Comparison of ENCODE assay signal across 14 cellular contexts in the genomic region with DNA sequence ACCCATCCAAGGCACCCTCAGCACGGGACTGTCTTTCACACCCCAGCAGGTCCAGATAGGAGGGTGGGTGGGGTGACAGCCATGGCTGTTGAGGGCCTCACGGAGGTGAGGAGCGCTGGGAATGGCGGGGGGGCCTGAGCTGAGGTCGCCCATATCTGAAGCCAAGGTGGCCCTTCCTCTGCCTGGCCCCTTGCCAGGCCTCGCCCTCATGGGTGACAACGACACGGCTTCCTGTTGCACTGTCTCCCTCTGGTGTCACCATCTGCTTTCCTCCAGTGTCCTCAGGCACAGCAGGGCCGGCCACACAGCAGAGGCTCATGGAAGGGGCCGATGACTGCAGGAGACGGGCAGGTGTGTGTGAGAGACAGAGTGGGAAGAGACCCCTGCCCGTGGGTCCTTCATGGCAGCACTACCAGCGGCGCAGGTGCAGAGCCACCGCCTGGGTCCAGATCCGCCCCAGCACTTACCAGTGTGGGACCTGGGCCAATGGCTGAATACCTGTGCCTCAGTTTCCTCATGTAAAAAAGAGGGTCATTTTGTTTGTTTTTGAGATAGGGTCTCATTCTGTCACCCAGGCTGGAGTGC. TPM values are rescaled to one million over a fixed set of nuclear protein-coding genes. Genes with fewer than 3 reads are reported as not detected.
DNase-seq lines count a peak whose midpoint lies in the region; TF ChIP-seq lines count a peak whose summit lies in the region.
"Had no signal": no experiment of that assay in that cellular context is flagged by ENCODE, and none has a peak within 500 bp of the region (broad histone marks: within the 10 kb centered on the region; RNA-seq: fewer than 3 reads in every experiment).

No MANE protein-coding gene starts in this region.

- no peaks in the 10 kb centered on the region for H3K9me3 Mint-ChIP-seq in activated T-helper 1 cell treated with anti-CD3 and anti-CD28 coated beads, Interleukin-12 subunit alpha, Interleukin-12 subunit beta, Interleukin-2, Interleukin-4 antibody, amounts not matched to agents 30 ng/mL and 10 ng/mL and 1 ng/mL, durations not matched to agents 14 hours and 24 hours and 36 hours
- H3K9me3 Mint-ChIP-seq: activated naive CD8-positive, alpha-beta T cell treated with anti-CD3 and anti-CD28 coated beads for 36 hours; CD8-positive, alpha-beta memory T cell had no signal

- peaks cover 4% of the 10 kb centered on the region for H3K36me3 Mint-ChIP-seq in activated T-helper 1 cell treated with anti-CD3 and anti-CD28 coated beads, Interleukin-12 subunit alpha, Interleukin-12 subunit beta, Interleukin-2, Interleukin-4 antibody, amounts not matched to agents 30 ng/mL and 10 ng/mL and 1 ng/mL, durations not matched to agents 14 hours and 24 hours and 36 hours (ENCODE audit: low read depth)

- no peak overlapping the region for H3K4me3 ChIP-seq in WERI-Rb-1 (ENCODE audit: low read depth, low read length)
- H3K4me3 ChIP-seq: lung, SJCRH30 had no signal

- no peaks in the 10 kb centered on the region; the same call in 1 of the 2 replicates for H3K36me3 ChIP-seq in WERI-Rb-1
- H3K36me3 ChIP-seq: SJCRH30 had no signal

- DNase-seq in NCI-H748 (lab: John Stamatoyannopoulos, UW; ENCODE audit: unreplicated experiment): peak; percentile 52
- no peak for DNase-seq in NCI-H748 treated with DMSO at 0.1 percent for 48 hours (lab: John Stamatoyannopoulos, UW)
- peak; percentile 85 for DNase-seq in COR-L47 (lab: John Stamatoyannopoulos, UW)
- peak; percentile 64 for DNase-seq in NCI-H510A treated with DMSO at 0.1 percent for 48 hours (lab: John Stamatoyannopoulos, UW)
- DNase-seq in WERI-Rb-1: peak; percentile 60
- no peak for DNase-seq in activated T-cell treated with anti-CD3 and anti-CD28 coated beads, Interleukin-2, amount 50 U/mL, for 1 hour
- DNase-seq in NCI-H345 treated with DMSO at 0.1 percent for 48 hours (lab: John Stamatoyannopoulos, UW; ENCODE audit: unreplicated experiment): no peak
- DNase-seq in activated T-helper 1 cell treated with anti-CD3 and anti-CD28 coated beads, Interleukin-12 subunit alpha, Interleukin-12 subunit beta, Interleukin-2, Interleukin-4 antibody, amounts not matched to agents 30 ng/mL and 10 ng/mL and 1 ng/mL, durations not matched to agents 14 hours and 24 hours and 36 hours (ENCODE audit: low spot score): no peak
- DNase-seq: activated naive CD8-positive, alpha-beta T cell treated with anti-CD3 and anti-CD28 coated beads for 36 hours; CD8-positive, alpha-beta memory T cell; SJCRH30; substantia nigra had no signal

- H3K27ac ChIP-seq in WERI-Rb-1: peak overlapping the region; percentile 12; the same call in 1 of the 2 replicates
- H3K27ac ChIP-seq: parathyroid adenoma, SJCRH30 had no signal

- H3K27me3 Mint-ChIP-seq in activated T-helper 1 cell treated with anti-CD3 and anti-CD28 coated beads, Interleukin-12 subunit alpha, Interleukin-12 subunit beta, Interleukin-2, Interleukin-4 antibody, amounts not matched to agents 30 ng/mL and 10 ng/mL and 1 ng/mL, durations not matched to agents 14 hours and 24 hours and 36 hours (ENCODE audit: insufficient read depth): no peaks in the 10 kb centered on the region
- H3K27me3 Mint-ChIP-seq: activated naive CD8-positive, alpha-beta T cell treated with anti-CD3 and anti-CD28 coated beads for 36 hours; CD8-positive, alpha-beta memory T cell had no signal

- H3K4me3 Mint-ChIP-seq in activated T-helper 1 cell treated with anti-CD3 and anti-CD28 coated beads, Interleukin-12 subunit alpha, Interleukin-12 subunit beta, Interleukin-2, Interleukin-4 antibody, amounts not matched to agents 30 ng/mL and 10 ng/mL and 1 ng/mL, durations not matched to agents 14 hours and 24 hours and 36 hours: no peak overlapping the region
- H3K4me3 Mint-ChIP-seq: activated naive CD8-positive, alpha-beta T cell treated with anti-CD3 and anti-CD28 coated beads for 36 hours had no signal

- TF ChIP-seq CTCF in WERI-Rb-1 (IDR thresholded peaks at IDR 0.05; ENCODE audit: low read depth, low read length): peak; percentile 30

- intact Hi-C loops in activated T-helper 1 cell treated with anti-CD3 and anti-CD28 coated beads, Interleukin-12 subunit alpha, Interleukin-12 subunit beta, Interleukin-2, Interleukin-4 antibody, amounts not matched to agents 30 ng/mL and 10 ng/mL and 1 ng/mL, durations not matched to agents 14 hours and 24 hours and 36 hours (cut with micrococcal nuclease): no loop called here

- no peaks in the 10 kb centered on the region for H3K9me3 ChIP-seq in WERI-Rb-1 (ENCODE audit: severe bottlenecking)
- H3K9me3 ChIP-seq: SJCRH30 had no signal

- peaks cover 36% of the 10 kb centered on the region for H3K4me1 Mint-ChIP-seq in activated T-helper 1 cell treated with anti-CD3 and anti-CD28 coated beads, Interleukin-12 subunit alpha, Interleukin-12 subunit beta, Interleukin-2, Interleukin-4 antibody, amounts not matched to agents 30 ng/mL and 10 ng/mL and 1 ng/mL, durations not matched to agents 14 hours and 24 hours and 36 hours (ENCODE audit: low read depth)

- H3K27me3 ChIP-seq in WERI-Rb-1 (ENCODE audit: insufficient read depth, low read depth, severe bottlenecking): no peaks in the 10 kb centered on the region
- H3K27me3 ChIP-seq: SJCRH30 had no signal

- no peak overlapping the region for H3K27ac Mint-ChIP-seq in activated T-helper 1 cell treated with anti-CD3 and anti-CD28 coated beads, Interleukin-12 subunit alpha, Interleukin-12 subunit beta, Interleukin-2, Interleukin-4 antibody, amounts not matched to agents 30 ng/mL and 10 ng/mL and 1 ng/mL, durations not matched to agents 14 hours and 24 hours and 36 hours
- H3K27ac Mint-ChIP-seq: activated naive CD8-positive, alpha-beta T cell treated with anti-CD3 and anti-CD28 coated beads for 36 hours had no signal

RNA-seq across cellular contexts. Expression of gene NKPD1, which starts 8.1 kb away (rescaled TPM):
- 0.16 and 0.20 TPM in 2 replicates for total RNA-seq in activated T-helper 1 cell treated with anti-CD3 and anti-CD28 coated beads, Interleukin-12 subunit alpha, Interleukin-12 subunit beta, Interleukin-2, Interleukin-4 antibody, amounts not matched to agents 30 ng/mL and 10 ng/mL and 1 ng/mL, durations not matched to agents 14 hours and 24 hours and 36 hours
- total RNA-seq: SJCRH30 had no signal

RNA-seq across cellular contexts. Expression of gene TRAPPC6A, which starts 9.2 kb away (rescaled TPM):
- total RNA-seq in activated T-helper 1 cell treated with anti-CD3 and anti-CD28 coated beads, Interleukin-12 subunit alpha, Interleukin-12 subunit beta, Interleukin-2, Interleukin-4 antibody, amounts not matched to agents 30 ng/mL and 10 ng/mL and 1 ng/mL, durations not matched to agents 14 hours and 24 hours and 36 hours: 18.4 and 22.8 TPM in 2 replicates

RNA-seq across cellular contexts. Expression of gene BLOC1S3, which starts 9.7 kb away (rescaled TPM):
- total RNA-seq in activated T-helper 1 cell treated with anti-CD3 and anti-CD28 coated beads, Interleukin-12 subunit alpha, Interleukin-12 subunit beta, Interleukin-2, Interleukin-4 antibody, amounts not matched to agents 30 ng/mL and 10 ng/mL and 1 ng/mL, durations not matched to agents 14 hours and 24 hours and 36 hours: 10.4 and 10.5 TPM in 2 replicates

Comparison
In these comparisons a context has a peak if more than half of its experiments do, and no peak if none do; other contexts are left out.
1. DNase-seq: peak in NCI-H748 (single experiment), COR-L47 (single experiment), NCI-H510A treated with DMSO at 0.1 percent for 48 hours (single experiment) and WERI-Rb-1 (single experiment); none in NCI-H748 treated with DMSO at 0.1 percent for 48 hours (single experiment), activated T-cell treated with anti-CD3 and anti-CD28 coated beads, Interleukin-2, amount 50 U/mL, for 1 hour (single experiment), NCI-H345 treated with DMSO at 0.1 percent for 48 hours (single experiment) and activated T-helper 1 cell treated with anti-CD3 and anti-CD28 coated beads, Interleukin-12 subunit alpha, Interleukin-12 subunit beta, Interleukin-2, Interleukin-4 antibody, amounts not matched to agents 30 ng/mL and 10 ng/mL and 1 ng/mL, durations not matched to agents 14 hours and 24 hours and 36 hours (single experiment).